Comparison of ENCODE assay signal across 15 cellular contexts in genomic region chr5:175692996-175693700, GRCh38. TPM values are rescaled to one million over a fixed set of nuclear protein-coding genes. Genes with fewer than 3 reads are reported as not detected.
A peak's percentile ranks its signal among the peaks of the same experiment; 100 is the strongest.
DNase-seq lines count a peak whose midpoint lies in the region; ATAC-seq and TF ChIP-seq lines count a peak whose summit lies in the region.
"Had no signal": no experiment of that assay in that cellular context is flagged by ENCODE, and none has a peak within 500 bp of the region (broad histone marks: within the 10 kb centered on the region; RNA-seq: fewer than 3 reads in every experiment).

No MANE protein-coding gene starts in this region.

- CTCF ChIA-PET in activated CD4-positive, alpha-beta T cell treated with anti-CD3 and anti-CD28 coated beads for 36 hours (lab: Charles Lee), result interaction anchor here (0.5 to 7.5 kb wide), 4 partner anchors 11 to 665 kb away, joined by 3 to 84 read pairs (median 4); no protein-coding TSS in a partner anchor

- DNase-seq in activated CD4-positive, alpha-beta T cell treated with anti-CD3 and anti-CD28 coated beads for 36 hours, result no peak
- DNase-seq in activated CD4-positive, alpha-beta T cell treated with anti-CD3 and anti-CD28 coated beads, Interleukin-2, amount 50 U/mL, for 1 hour, result no peak
- peak; percentile 78 for DNase-seq in CD1c-positive myeloid dendritic cell (ENCODE audit: extremely low spot score)
- DNase-seq in caudate nucleus (lab: John Stamatoyannopoulos, UW), result peak in 2 of 61 donors; percentile 26 to 33
- DNase-seq in omental fat pad (ENCODE audit: low spot score), result peak; percentile 19
- DNase-seq in AML-193 (lab: John Stamatoyannopoulos, UW), result no peak
- DNase-seq: activated CD8-positive, alpha-beta memory T cell treated with anti-CD3 and anti-CD28 coated beads for 24 hours; effector memory CD4-positive, alpha-beta T cell; EL; IMR-90; NCI-H1092 treated with DMSO at 0.1 percent for 48 hours; NCI-H774 had no signal

- intact Hi-C loops in activated CD4-positive, alpha-beta T cell treated with anti-CD3 and anti-CD28 coated beads for 36 hours (cut with DNase I, micrococcal nuclease), result no loop called here

- peaks cover 44% of the 10 kb centered on the region for H3K4me1 Mint-ChIP-seq in activated CD4-positive, alpha-beta T cell treated with anti-CD3 and anti-CD28 coated beads for 36 hours
- H3K4me1 Mint-ChIP-seq in stimulated activated memory B cell treated with anti-CD40 and anti-IgM and Interleukin-4, amounts not matched to agents 10 μg/mL and 1 μg/mL and 100 μg/mL, for 72 hours, result no peaks in the 10 kb centered on the region

- no peak overlapping the region for H3K4me3 Mint-ChIP-seq in activated CD4-positive, alpha-beta T cell treated with anti-CD3 and anti-CD28 coated beads for 36 hours
- H3K4me3 Mint-ChIP-seq in stimulated activated memory B cell treated with anti-CD40 and anti-IgM and Interleukin-4, amounts not matched to agents 10 μg/mL and 1 μg/mL and 100 μg/mL, for 72 hours, result no peak overlapping the region

- peaks cover 13% of the 10 kb centered on the region for H3K36me3 Mint-ChIP-seq in activated CD4-positive, alpha-beta T cell treated with anti-CD3 and anti-CD28 coated beads for 36 hours (ENCODE audit: low read depth)
- no peaks in the 10 kb centered on the region for H3K36me3 Mint-ChIP-seq in stimulated activated memory B cell treated with anti-CD40 and anti-IgM and Interleukin-4, amounts not matched to agents 10 μg/mL and 1 μg/mL and 100 μg/mL, for 72 hours

- no peaks in the 10 kb centered on the region for H3K9me3 Mint-ChIP-seq in activated CD4-positive, alpha-beta T cell treated with anti-CD3 and anti-CD28 coated beads for 36 hours (ENCODE audit: low read depth)
- no peaks in the 10 kb centered on the region for H3K9me3 Mint-ChIP-seq in stimulated activated memory B cell treated with anti-CD40 and anti-IgM and Interleukin-4, amounts not matched to agents 10 μg/mL and 1 μg/mL and 100 μg/mL, for 72 hours

- H3K27me3 Mint-ChIP-seq in activated CD4-positive, alpha-beta T cell treated with anti-CD3 and anti-CD28 coated beads for 36 hours, result no peaks in the 10 kb centered on the region
- H3K27me3 Mint-ChIP-seq in stimulated activated memory B cell treated with anti-CD40 and anti-IgM and Interleukin-4, amounts not matched to agents 10 μg/mL and 1 μg/mL and 100 μg/mL, for 72 hours, result peaks cover 65% of the 10 kb centered on the region

- TF ChIP-seq CTCF in omental fat pad (IDR thresholded peaks at IDR 0.05), result no peak

- ATAC-seq in activated CD4-positive, alpha-beta T cell treated with anti-CD3 and anti-CD28 coated beads for 36 hours, result no peak
- ATAC-seq in omental fat pad (ENCODE audit: low FRiP score), result no peak
- ATAC-seq in stimulated activated memory B cell treated with anti-CD40 and anti-IgM and Interleukin-4, amounts not matched to agents 10 μg/mL and 1 μg/mL and 100 μg/mL, for 72 hours, result no peak
- no peak for ATAC-seq in GM21367 (IDR thresholded peaks at IDR 0.05; ENCODE audit: unreplicated experiment)
- ATAC-seq: body of pancreas had no signal

- peak overlapping the region; percentile 82 for H3K27ac ChIP-seq in caudate nucleus (ENCODE audit: low read depth, low read length)

- H3K27ac Mint-ChIP-seq in activated CD4-positive, alpha-beta T cell treated with anti-CD3 and anti-CD28 coated beads for 36 hours, result peak overlapping the region; percentile 4
- no peak overlapping the region for H3K27ac Mint-ChIP-seq in stimulated activated memory B cell treated with anti-CD40 and anti-IgM and Interleukin-4, amounts not matched to agents 10 μg/mL and 1 μg/mL and 100 μg/mL, for 72 hours

- POLR2A ChIA-PET in activated CD4-positive, alpha-beta T cell treated with anti-CD3 and anti-CD28 coated beads for 36 hours (lab: Charles Lee), result no interaction called here

RNA-seq across cellular contexts. Expression of gene HRH2, which starts 35.3 kb away (rescaled TPM):
- 10 to 100 TPM; 12.3 to 16.9 TPM for total RNA-seq in activated CD4-positive, alpha-beta T cell treated with anti-CD3 and anti-CD28 coated beads for 36 hours
- 10 to 100 TPM in 2 of 4 donors, 1 to 10 TPM in 2; 2.9 to 22.6 (median 10.4) TPM for total RNA-seq in omental fat pad
- total RNA-seq: IMR-90 had no signal

Comparison
In these comparisons a context has a peak if more than half of its experiments do, and no peak if none do; other contexts are left out.
1. DNase-seq: peak in CD1c-positive myeloid dendritic cell (single experiment) and omental fat pad (single experiment); none in activated CD4-positive, alpha-beta T cell treated with anti-CD3 and anti-CD28 coated beads for 36 hours (single experiment), activated CD4-positive, alpha-beta T cell treated with anti-CD3 and anti-CD28 coated beads, Interleukin-2, amount 50 U/mL, for 1 hour (single experiment) and AML-193 (0 of 2).